Comparison of ENCODE assay signal across 17 cellular contexts in the genomic region with DNA sequence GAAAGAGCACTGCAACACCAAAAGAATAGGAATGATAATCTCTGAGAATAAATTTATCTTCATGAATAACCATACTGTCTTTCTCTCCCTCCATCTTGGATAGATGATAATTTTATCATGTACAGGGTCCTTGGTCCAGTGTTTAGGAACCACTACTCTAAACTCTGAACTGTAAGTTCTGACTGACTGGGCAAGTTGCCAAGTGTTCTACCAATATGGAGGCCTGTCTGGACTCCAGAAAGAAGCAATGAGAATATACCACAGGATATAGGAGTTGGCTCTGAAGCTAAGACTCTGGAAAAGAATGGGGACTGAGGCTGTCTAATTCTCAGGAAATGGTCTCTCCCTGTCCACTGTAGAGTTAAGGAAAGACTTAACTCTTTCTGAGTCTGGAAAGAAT. TPM values are rescaled to one million over a fixed set of nuclear protein-coding genes. Genes with fewer than 3 reads are reported as not detected.
A peak's percentile ranks its signal among the peaks of the same experiment; 100 is the strongest.
DNase-seq lines count a peak whose midpoint lies in the region; FAIRE-seq and TF ChIP-seq lines count a peak whose summit lies in the region.
"Had no signal": no experiment of that assay in that cellular context is flagged by ENCODE, and none has a peak within 500 bp of the region (broad histone marks: within the 10 kb centered on the region; RNA-seq: fewer than 3 reads in every experiment).

No MANE protein-coding gene starts in this region.

- H2AFZ ChIP-seq in astrocyte (ENCODE audit: low read depth, low read length) = no peak overlapping the region

- peak overlapping the region; percentile 97 for H3K4me3 Mint-ChIP-seq in HFFc6
- peak overlapping the region; percentile 72 for H3K4me3 Mint-ChIP-seq in astrocyte (ENCODE audit: unreplicated experiment)
- H3K4me3 Mint-ChIP-seq in nephron = peak overlapping the region; percentile 81 to 99 (median 96)

- H3K9ac ChIP-seq in astrocyte (ENCODE audit: low read length) = no peak overlapping the region

- H3K4me3 ChIP-seq in astrocyte (ENCODE audit: insufficient read depth, low read depth, low read length) = peak overlapping the region; percentile 1
- H3K4me3 ChIP-seq in WERI-Rb-1 (ENCODE audit: low read depth, low read length) = no peak overlapping the region

- H3K4me1 Mint-ChIP-seq in HFFc6 (ENCODE audit: low read depth) (peaks cover 15% of the 10 kb centered on the region), astrocyte (ENCODE audit: low read depth, unreplicated experiment) (peaks cover 8% of the 10 kb centered on the region), nephron (peaks cover 23% of the 10 kb centered on the region)

- H3K27me3 Mint-ChIP-seq in HFFc6 (ENCODE audit: insufficient read depth) (no peaks in the 10 kb centered on the region; the same call in 1 of the 2 replicates), astrocyte (ENCODE audit: low read depth, unreplicated experiment) (no peaks in the 10 kb centered on the region), nephron (ENCODE audit: low read depth) (no peaks in the 10 kb centered on the region)

- H3K36me3 ChIP-seq in astrocyte (ENCODE audit: insufficient read depth, low read length) (no peaks in the 10 kb centered on the region), WERI-Rb-1 (no peaks in the 10 kb centered on the region; the same call in 1 of the 2 replicates)
- H3K36me3 ChIP-seq: brain microvascular endothelial cell, ovary, SJCRH30, thoracic aorta had no signal

- peak overlapping the region; percentile 98 for H3K4me2 ChIP-seq in astrocyte (ENCODE audit: low read length)

- H3K27ac Mint-ChIP-seq in HFFc6 (no peak overlapping the region), astrocyte (ENCODE audit: unreplicated experiment) (no peak overlapping the region), nephron (no peak overlapping the region)

- no peak for FAIRE-seq in astrocyte (lab: Jason Lieb, UNC)
- FAIRE-seq: G401.6, H54, islet of Langerhans had no signal

- H4K20me1 ChIP-seq in astrocyte (ENCODE audit: insufficient read depth, low read length) = peaks cover 36% of the 10 kb centered on the region

- peaks cover 63% of the 10 kb centered on the region for H3K79me2 ChIP-seq in astrocyte (ENCODE audit: insufficient read depth, low read length)

- H3K9me3 Mint-ChIP-seq in HFFc6 (no peaks in the 10 kb centered on the region), astrocyte (ENCODE audit: unreplicated experiment) (no peaks in the 10 kb centered on the region), nephron (no peaks in the 10 kb centered on the region)

- DNase-seq in DMS 273 (lab: John Stamatoyannopoulos, UW; ENCODE audit: unreplicated experiment) (peak; percentile 1), DMS 273 treated with DMSO at 0.1 percent for 48 hours (lab: John Stamatoyannopoulos, UW) (no peak), HFFc6 (no peak), astrocyte (ENCODE audit: low read depth) (no peak), anterior cingulate cortex (lab: John Stamatoyannopoulos, UW) (no peak), WERI-Rb-1 (no peak), NCI-H2227 (lab: John Stamatoyannopoulos, UW; ENCODE audit: unreplicated experiment) (no peak)
- DNase-seq: brain microvascular endothelial cell; Kasumi-1; ovary; stimulated activated CD4-positive, alpha-beta T cell treated with anti-CD3 and anti-CD28 coated beads, Interleukin-4, amount 100 ng/mL, for 4 hours had no signal

- TF ChIP-seq CTCF in HFFc6 (IDR thresholded peaks at IDR 0.05) = no peak
- no peak for TF ChIP-seq CTCF in astrocyte (IDR thresholded peaks at IDR 0.05; ENCODE audit: insufficient read depth, low read depth, low read length)
- no peak for TF ChIP-seq CTCF in nephron (IDR thresholded peaks at IDR 0.05; ENCODE audit: unreplicated experiment in 3 of 3)
- no peak for TF ChIP-seq CTCF in WERI-Rb-1 (IDR thresholded peaks at IDR 0.05; ENCODE audit: low read depth, low read length)

- H3K4me1 ChIP-seq in astrocyte (ENCODE audit: insufficient read depth, low read length) = peaks cover 6% of the 10 kb centered on the region
- H3K4me1 ChIP-seq: SJCRH30 had no signal

- H3K9me3 ChIP-seq in astrocyte (ENCODE audit: insufficient read depth, low read depth, low read length) (no peaks in the 10 kb centered on the region), WERI-Rb-1 (ENCODE audit: severe bottlenecking) (no peaks in the 10 kb centered on the region)
- H3K9me3 ChIP-seq: ovary, SJCRH30, thoracic aorta had no signal

- H3K36me3 Mint-ChIP-seq in HFFc6 (ENCODE audit: low read depth) = no peaks in the 10 kb centered on the region
- no peaks in the 10 kb centered on the region for H3K36me3 Mint-ChIP-seq in astrocyte (ENCODE audit: low read depth, unreplicated experiment)
- H3K36me3 Mint-ChIP-seq in nephron (ENCODE audit: low read depth) = no peaks in the 10 kb centered on the region

- H3K27ac ChIP-seq in astrocyte (ENCODE audit: low read depth, low read length) = no peak overlapping the region
- H3K27ac ChIP-seq in WERI-Rb-1 = no peak overlapping the region
- H3K27ac ChIP-seq: brain microvascular endothelial cell, ovary, SJCRH30, thoracic aorta had no signal

- no peaks in the 10 kb centered on the region for H3K27me3 ChIP-seq in astrocyte (ENCODE audit: insufficient read depth, low read length)
- no peaks in the 10 kb centered on the region for H3K27me3 ChIP-seq in WERI-Rb-1 (ENCODE audit: insufficient read depth, low read depth, severe bottlenecking)
- H3K27me3 ChIP-seq: brain microvascular endothelial cell, ovary, SJCRH30 had no signal

RNA-seq across cellular contexts. Expression of gene FHIP1B, which starts 1.5 kb away (rescaled TPM):
- 10 to 100 TPM; 12.7 to 15.6 (median 14.7) TPM for total RNA-seq in HFFc6 (2021; fragmentation: NEBNext Ultra II Directional; extraction: Animal tissue kit (Norgen Biotek cat#: 25700))
- 18.2 and 19.6 TPM in 2 replicates for total RNA-seq in astrocyte

RNA-seq across cellular contexts. Expression of gene CNGA4, which starts 6.0 kb away (rescaled TPM):
- not detected for total RNA-seq in HFFc6 (2021; fragmentation: NEBNext Ultra II Directional; extraction: Animal tissue kit (Norgen Biotek cat#: 25700))
- 0.16 and 0.31 TPM in 2 replicates for total RNA-seq in astrocyte
- total RNA-seq: SJCRH30, thoracic aorta had no signal

RNA-seq across cellular contexts. Expression of gene CCKBR, which starts 26.7 kb away (rescaled TPM):
- not detected for total RNA-seq in HFFc6 (2021; fragmentation: NEBNext Ultra II Directional; extraction: Animal tissue kit (Norgen Biotek cat#: 25700))
- 1.8 and 7.6 TPM in 2 replicates for total RNA-seq in astrocyte
- total RNA-seq: thoracic aorta had no signal

RNA-seq across cellular contexts. Expression of gene C11orf42, which starts 27.5 kb away (rescaled TPM):
- total RNA-seq in HFFc6 (2021; fragmentation: NEBNext Ultra II Directional; extraction: Animal tissue kit (Norgen Biotek cat#: 25700)) = not detected
- not detected in 2 replicates for total RNA-seq in astrocyte
- total RNA-seq: ovary, SJCRH30, thoracic aorta had no signal

RNA-seq across cellular contexts. Expression of gene OR52W1, which starts 33.9 kb away (rescaled TPM):
- total RNA-seq in HFFc6 (2021; fragmentation: NEBNext Ultra II Directional; extraction: Animal tissue kit (Norgen Biotek cat#: 25700)) = not detected
- total RNA-seq in astrocyte = not detected in 2 replicates
- total RNA-seq: ovary, SJCRH30, thoracic aorta had no signal
